1 cellular context compared by ENCODE assay signal in the genomic region with DNA sequence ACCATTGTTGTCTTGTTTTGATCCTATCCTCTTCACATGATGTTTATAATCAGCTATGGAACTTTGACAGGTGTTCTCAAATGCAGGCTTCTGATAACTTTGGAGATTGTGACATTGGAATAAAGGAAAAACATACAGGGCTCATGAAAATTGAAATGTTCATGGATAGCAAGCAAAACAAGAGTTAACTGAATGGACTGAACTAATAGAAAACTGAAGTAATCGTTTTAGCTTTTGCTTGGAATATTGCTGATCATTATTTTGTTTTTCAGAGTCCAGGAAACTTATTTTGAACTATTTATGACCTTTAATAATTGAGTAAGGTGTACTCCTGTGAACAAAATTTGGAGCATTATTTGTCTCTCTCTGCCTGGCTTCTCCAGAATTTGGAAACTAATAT.
TF ChIP-seq lines count a peak whose summit lies in the region.

No MANE protein-coding gene starts in this region.

TF ChIP-seq in GM12878, 131 proteins besides CTCF, POLR2A, EP300 and RAD21:
- TF ChIP-seq ETV6 (conservative IDR thresholded peaks at IDR 0.05 in 1 of 2, IDR thresholded peaks at IDR 0.05 in 1 of 2; ENCODE audit: borderline replicate concordance in 1 of 2, low read depth in 1 of 2) (no peak), MXI1 (IDR thresholded peaks at IDR 0.05; ENCODE audit: low read depth, low read length) (no peak), E2F8 (IDR thresholded peaks at IDR 0.05; ENCODE audit: low read depth, partially characterized antibody) (no peak), NR2C2 (IDR thresholded peaks at IDR 0.05; ENCODE audit: borderline replicate concordance, control insufficient read depth, insufficient read length, low read depth) (no peak), CREB1 (IDR thresholded peaks at IDR 0.05; ENCODE audit: low read depth) (no peak), CHD2 (IDR thresholded peaks at IDR 0.05; ENCODE audit: borderline replicate concordance, low read depth, low read length) (no peak), RUNX3 (IDR thresholded peaks at IDR 0.05; ENCODE audit: low read length) (no peak), IKZF1 (conservative IDR thresholded peaks at IDR 0.05) (no peak)
- TF ChIP-seq, protein P1, sequence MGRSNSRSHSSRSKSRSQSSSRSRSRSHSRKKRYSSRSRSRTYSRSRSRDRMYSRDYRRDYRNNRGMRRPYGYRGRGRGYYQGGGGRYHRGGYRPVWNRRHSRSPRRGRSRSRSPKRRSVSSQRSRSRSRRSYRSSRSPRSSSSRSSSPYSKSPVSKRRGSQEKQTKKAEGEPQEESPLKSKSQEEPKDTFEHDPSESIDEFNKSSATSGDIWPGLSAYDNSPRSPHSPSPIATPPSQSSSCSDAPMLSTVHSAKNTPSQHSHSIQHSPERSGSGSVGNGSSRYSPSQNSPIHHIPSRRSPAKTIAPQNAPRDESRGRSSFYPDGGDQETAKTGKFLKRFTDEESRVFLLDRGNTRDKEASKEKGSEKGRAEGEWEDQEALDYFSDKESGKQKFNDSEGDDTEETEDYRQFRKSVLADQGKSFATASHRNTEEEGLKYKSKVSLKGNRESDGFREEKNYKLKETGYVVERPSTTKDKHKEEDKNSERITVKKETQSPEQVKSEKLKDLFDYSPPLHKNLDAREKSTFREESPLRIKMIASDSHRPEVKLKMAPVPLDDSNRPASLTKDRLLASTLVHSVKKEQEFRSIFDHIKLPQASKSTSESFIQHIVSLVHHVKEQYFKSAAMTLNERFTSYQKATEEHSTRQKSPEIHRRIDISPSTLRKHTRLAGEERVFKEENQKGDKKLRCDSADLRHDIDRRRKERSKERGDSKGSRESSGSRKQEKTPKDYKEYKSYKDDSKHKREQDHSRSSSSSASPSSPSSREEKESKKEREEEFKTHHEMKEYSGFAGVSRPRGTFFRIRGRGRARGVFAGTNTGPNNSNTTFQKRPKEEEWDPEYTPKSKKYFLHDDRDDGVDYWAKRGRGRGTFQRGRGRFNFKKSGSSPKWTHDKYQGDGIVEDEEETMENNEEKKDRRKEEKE (IDR thresholded peaks at IDR 0.05): no peak
- TF ChIP-seq, protein P2, sequence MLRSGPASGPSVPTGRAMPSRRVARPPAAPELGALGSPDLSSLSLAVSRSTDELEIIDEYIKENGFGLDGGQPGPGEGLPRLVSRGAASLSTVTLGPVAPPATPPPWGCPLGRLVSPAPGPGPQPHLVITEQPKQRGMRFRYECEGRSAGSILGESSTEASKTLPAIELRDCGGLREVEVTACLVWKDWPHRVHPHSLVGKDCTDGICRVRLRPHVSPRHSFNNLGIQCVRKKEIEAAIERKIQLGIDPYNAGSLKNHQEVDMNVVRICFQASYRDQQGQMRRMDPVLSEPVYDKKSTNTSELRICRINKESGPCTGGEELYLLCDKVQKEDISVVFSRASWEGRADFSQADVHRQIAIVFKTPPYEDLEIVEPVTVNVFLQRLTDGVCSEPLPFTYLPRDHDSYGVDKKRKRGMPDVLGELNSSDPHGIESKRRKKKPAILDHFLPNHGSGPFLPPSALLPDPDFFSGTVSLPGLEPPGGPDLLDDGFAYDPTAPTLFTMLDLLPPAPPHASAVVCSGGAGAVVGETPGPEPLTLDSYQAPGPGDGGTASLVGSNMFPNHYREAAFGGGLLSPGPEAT (IDR thresholded peaks at IDR 0.05; ENCODE audit: low read depth): no peak
- TF ChIP-seq, protein P3, sequence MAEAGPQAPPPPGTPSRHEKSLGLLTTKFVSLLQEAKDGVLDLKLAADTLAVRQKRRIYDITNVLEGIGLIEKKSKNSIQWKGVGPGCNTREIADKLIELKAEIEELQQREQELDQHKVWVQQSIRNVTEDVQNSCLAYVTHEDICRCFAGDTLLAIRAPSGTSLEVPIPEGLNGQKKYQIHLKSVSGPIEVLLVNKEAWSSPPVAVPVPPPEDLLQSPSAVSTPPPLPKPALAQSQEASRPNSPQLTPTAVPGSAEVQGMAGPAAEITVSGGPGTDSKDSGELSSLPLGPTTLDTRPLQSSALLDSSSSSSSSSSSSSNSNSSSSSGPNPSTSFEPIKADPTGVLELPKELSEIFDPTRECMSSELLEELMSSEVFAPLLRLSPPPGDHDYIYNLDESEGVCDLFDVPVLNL (IDR thresholded peaks at IDR 0.05; ENCODE audit: low read depth, low read length): no peak
